2 cellular contexts compared by ENCODE assay signal in genomic region chr10:110758898-110759297, GRCh38.
TF ChIP-seq lines count a peak whose summit lies in the region.

No MANE protein-coding gene starts in this region.

TF ChIP-seq in HEK293, 187 proteins besides CTCF, POLR2A, EP300 and RAD21 (continued from another document):
- no peak for TF ChIP-seq ZNF624 (tag by site-specific recombination; IDR thresholded peaks at IDR 0.05)
- no peak for TF ChIP-seq ZNF776 (tag by site-specific recombination; IDR thresholded peaks at IDR 0.05; ENCODE audit: borderline replicate concordance)
- TF ChIP-seq ZNF529 (tag by site-specific recombination; IDR thresholded peaks at IDR 0.05; ENCODE audit: insufficient replicate concordance): no peak
- TF ChIP-seq ZNF19 (tag by site-specific recombination; IDR thresholded peaks at IDR 0.05; ENCODE audit: low read depth): no peak
- no peak for TF ChIP-seq ZNF157 (tag by site-specific recombination; IDR thresholded peaks at IDR 0.05)
- TF ChIP-seq ZNF239 (tag by site-specific recombination; IDR thresholded peaks at IDR 0.05): no peak
- no peak for TF ChIP-seq ZNF48 (tag by site-specific recombination; IDR thresholded peaks at IDR 0.05)
- no peak for TF ChIP-seq ZBTB6 (tag by site-specific recombination; IDR thresholded peaks at IDR 0.05)
- TF ChIP-seq ZNF133 (tag by site-specific recombination; IDR thresholded peaks at IDR 0.05): no peak
- TF ChIP-seq ZNF394 (tag by site-specific recombination; IDR thresholded peaks at IDR 0.05; ENCODE audit: borderline replicate concordance): no peak
- no peak for TF ChIP-seq PRDM4 (tag by site-specific recombination; IDR thresholded peaks at IDR 0.05)
- TF ChIP-seq ZNF501 (tag by site-specific recombination; IDR thresholded peaks at IDR 0.05): no peak
- no peak for TF ChIP-seq ZNF26 (tag by site-specific recombination; IDR thresholded peaks at IDR 0.05)
- TF ChIP-seq ZNF629 (tag by site-specific recombination; IDR thresholded peaks at IDR 0.05): no peak
- 0 out of 2 replicates have a peak, but pooled peaks have one; percentile 14 for TF ChIP-seq GFI1B (tag by site-specific recombination; IDR thresholded peaks at IDR 0.05)
- no peak for TF ChIP-seq ZNF174 (tag by site-specific recombination; IDR thresholded peaks at IDR 0.05)
- TF ChIP-seq GLIS1 (tag by site-specific recombination; IDR thresholded peaks at IDR 0.05): no peak
- TF ChIP-seq ZNF114 (tag by site-specific recombination; IDR thresholded peaks at IDR 0.05): no peak
- TF ChIP-seq KLF8 (tag by site-specific recombination; IDR thresholded peaks at IDR 0.05): no peak
- no peak for TF ChIP-seq FEZF1 (tag by site-specific recombination; IDR thresholded peaks at IDR 0.05)
- TF ChIP-seq ZNF155 (tag by site-specific recombination; IDR thresholded peaks at IDR 0.05): no peak
- TF ChIP-seq ZNF549 (tag by site-specific recombination; IDR thresholded peaks at IDR 0.05): no peak
- TF ChIP-seq ZNF169 (tag by site-specific recombination; IDR thresholded peaks at IDR 0.05): no peak
- no peak for TF ChIP-seq ZNF341 (tag by site-specific recombination; IDR thresholded peaks at IDR 0.05; ENCODE audit: low read depth)
- TF ChIP-seq PRDM6 (tag by site-specific recombination; IDR thresholded peaks at IDR 0.05): peak; percentile 29; the same call in 1 of the 2 replicates
TF ChIP-seq in HEK293: peak in this region for 3.

TF ChIP-seq in WTC11, 78 proteins besides CTCF, POLR2A, EP300 and RAD21 (continued from another document):
- no peak for TF ChIP-seq EMX1 (CRISPR knock-in tag; IDR thresholded peaks at IDR 0.05)
